ENCODE assay signal across 21 cellular contexts in genomic region chr22:29750559-29750958, GRCh38. TPM values are rescaled to one million over a fixed set of nuclear protein-coding genes. Genes with fewer than 3 reads are reported as not detected.
DNase-seq lines count a peak whose midpoint lies in the region; ATAC-seq and TF ChIP-seq lines count a peak whose summit lies in the region.
"Had no signal": no experiment of that assay in that cellular context is flagged by ENCODE, and none has a peak within 500 bp of the region (broad histone marks: within the 10 kb centered on the region; RNA-seq: fewer than 3 reads in every experiment).

No MANE protein-coding gene starts in this region.

- TF ChIP-seq POLR2A in right lobe of liver (IDR thresholded peaks at IDR 0.05): no peak

- WGBS in right lobe of liver (ENCODE audit: insufficient coverage, low coverage, low lambda C conversion rate, missing lambda C conversion rate): 38% methylated on average over 1 of the region's 1 CpG

- ATAC-seq in activated CD8-positive, alpha-beta T cell treated with anti-CD3 and anti-CD28 coated beads, Interleukin-2, amount 10 ng/mL, durations not matched to agents 7 days and 5 days: no peak
- ATAC-seq in right lobe of liver (peak; percentile 66 to 96 (median 90)), mucosa of descending colon (no peak)
- ATAC-seq: left ventricle myocardium superior had no signal

- no peak for DNase-seq in activated CD4-positive, alpha-beta T cell treated with anti-CD3 and anti-CD28 coated beads, Interleukin-2, amount 10 ng/mL, durations not matched to agents 24 days and 14 days
- DNase-seq in activated CD4-positive, alpha-beta T cell treated with anti-CD3 and anti-CD28 coated beads, Interleukin-2, amount 50 U/mL, for 4 hours: no peak
- DNase-seq in CD8-positive, alpha-beta memory T cell: no peak
- DNase-seq in activated CD8-positive, alpha-beta T cell treated with anti-CD3 and anti-CD28 coated beads, Interleukin-2, amount 10 ng/mL, durations not matched to agents 7 days and 5 days: no peak
- DNase-seq in right lobe of liver (peak; percentile 71 to 90 (median 88)), mucosa of descending colon (no peak), foreskin melanocyte (no peak)
- DNase-seq in central memory CD4-positive, alpha-beta T cell: no peak
- DNase-seq: activated naive CD4-positive, alpha-beta T cell treated with anti-CD3 and anti-CD28 coated beads, Interleukin-2, amount 50 U/mL, for 16 hours; DMS79 treated with DMSO at 0.1 percent for 48 hours; left ventricle myocardium superior; NCI-H1436 treated with DMSO at 0.1 percent for 48 hours; NCI-H2171 treated with DMSO at 0.1 percent for 48 hours; ovary; RPMI8226; sigmoid colon; SW 1271; WERI-Rb-1 had no signal

- H3K9me3 Mint-ChIP-seq in activated CD4-positive, alpha-beta T cell treated with anti-CD3 and anti-CD28 coated beads, Interleukin-2, amount 10 ng/mL, durations not matched to agents 24 days and 14 days: no peaks in the 10 kb centered on the region
- no peaks in the 10 kb centered on the region for H3K9me3 Mint-ChIP-seq in CD8-positive, alpha-beta memory T cell
- no peaks in the 10 kb centered on the region for H3K9me3 Mint-ChIP-seq in activated CD8-positive, alpha-beta T cell treated with anti-CD3 and anti-CD28 coated beads, Interleukin-2, amount 10 ng/mL, durations not matched to agents 7 days and 5 days (ENCODE audit: insufficient read depth)

- peaks cover 9% of the 10 kb centered on the region for H3K36me3 ChIP-seq in CD8-positive, alpha-beta memory T cell (ENCODE audit: insufficient read depth, low read length)
- H3K36me3 ChIP-seq in right lobe of liver: peaks cover 0 to 9% (median 0%) of the 10 kb centered on the region in 4 donors
- H3K36me3 ChIP-seq in mucosa of descending colon (ENCODE audit: low read depth): no peaks in the 10 kb centered on the region
- H3K36me3 ChIP-seq: breast epithelium, ovary had no signal

- H3K4me1 Mint-ChIP-seq in activated CD4-positive, alpha-beta T cell treated with anti-CD3 and anti-CD28 coated beads, Interleukin-2, amount 10 ng/mL, durations not matched to agents 24 days and 14 days: peaks cover 17% of the 10 kb centered on the region
- peaks cover 19 to 26% (median 22%) of the 10 kb centered on the region in 3 donors for H3K4me1 Mint-ChIP-seq in CD8-positive, alpha-beta memory T cell
- H3K4me1 Mint-ChIP-seq in activated CD8-positive, alpha-beta T cell treated with anti-CD3 and anti-CD28 coated beads, Interleukin-2, amount 10 ng/mL, durations not matched to agents 7 days and 5 days (ENCODE audit: low read depth): peaks cover 30% of the 10 kb centered on the region

- no peaks in the 10 kb centered on the region for H3K27me3 Mint-ChIP-seq in activated CD4-positive, alpha-beta T cell treated with anti-CD3 and anti-CD28 coated beads, Interleukin-2, amount 10 ng/mL, durations not matched to agents 24 days and 14 days
- H3K27me3 Mint-ChIP-seq in CD8-positive, alpha-beta memory T cell: no peaks in the 10 kb centered on the region
- no peaks in the 10 kb centered on the region for H3K27me3 Mint-ChIP-seq in activated CD8-positive, alpha-beta T cell treated with anti-CD3 and anti-CD28 coated beads, Interleukin-2, amount 10 ng/mL, durations not matched to agents 7 days and 5 days (ENCODE audit: low read depth)

- H3K36me3 Mint-ChIP-seq in activated CD4-positive, alpha-beta T cell treated with anti-CD3 and anti-CD28 coated beads, Interleukin-2, amount 10 ng/mL, durations not matched to agents 24 days and 14 days (ENCODE audit: low read depth): peaks cover 19% of the 10 kb centered on the region
- peaks cover 5 to 37% (median 5%) of the 10 kb centered on the region in 3 donors for H3K36me3 Mint-ChIP-seq in CD8-positive, alpha-beta memory T cell
- H3K36me3 Mint-ChIP-seq in activated CD8-positive, alpha-beta T cell treated with anti-CD3 and anti-CD28 coated beads, Interleukin-2, amount 10 ng/mL, durations not matched to agents 7 days and 5 days (ENCODE audit: low read depth): peaks cover 6% of the 10 kb centered on the region

- no peak overlapping the region for H3K4me3 ChIP-seq in CD8-positive, alpha-beta memory T cell (ENCODE audit: low read length)
- H3K4me3 ChIP-seq in right lobe of liver (no peak overlapping the region), mucosa of descending colon (no peak overlapping the region)
- H3K4me3 ChIP-seq: breast epithelium, esophagus muscularis mucosa, ovary, sigmoid colon had no signal

- peak overlapping the region; percentile 81 for H3K27ac Mint-ChIP-seq in activated CD4-positive, alpha-beta T cell treated with anti-CD3 and anti-CD28 coated beads, Interleukin-2, amount 10 ng/mL, durations not matched to agents 24 days and 14 days
- peak overlapping the region; percentile 49 to 91 (median 78) for H3K27ac Mint-ChIP-seq in CD8-positive, alpha-beta memory T cell
- peak overlapping the region; percentile 88 for H3K27ac Mint-ChIP-seq in activated CD8-positive, alpha-beta T cell treated with anti-CD3 and anti-CD28 coated beads, Interleukin-2, amount 10 ng/mL, durations not matched to agents 7 days and 5 days

- no peaks in the 10 kb centered on the region for H3K9me3 ChIP-seq in CD8-positive, alpha-beta memory T cell (ENCODE audit: low read length)
- no peaks in the 10 kb centered on the region for H3K9me3 ChIP-seq in right lobe of liver
- H3K9me3 ChIP-seq in mucosa of descending colon: no peaks in the 10 kb centered on the region
- H3K9me3 ChIP-seq: breast epithelium, esophagus muscularis mucosa, ovary, sigmoid colon had no signal

- no peak overlapping the region for H3K27ac ChIP-seq in CD8-positive, alpha-beta memory T cell (ENCODE audit: low read depth, low read length)
- peak overlapping the region in 1 of 3 donors; percentile 12 for H3K27ac ChIP-seq in right lobe of liver
- H3K27ac ChIP-seq: breast epithelium, esophagus muscularis mucosa, ovary, sigmoid colon had no signal

- POLR2A ChIA-PET in CD8-positive, alpha-beta memory T cell (lab: Charles Lee): no interaction called here
- POLR2A ChIA-PET in activated CD8-positive, alpha-beta T cell treated with anti-CD3 and anti-CD28 coated beads, Interleukin-2, amount 10 ng/mL, durations not matched to agents 7 days and 5 days (lab: Charles Lee): interaction anchor here (2.0 kb wide), 1 partner anchor 16 kb away, joined by 8 read pairs; the partner anchor contains the start of genes UQCR10 and ZMAT5

- CTCF ChIA-PET in CD8-positive, alpha-beta memory T cell (lab: Charles Lee): interaction anchor here (0.7 kb wide), 1 partner anchor 10 kb away, joined by 3 read pairs; no protein-coding TSS in a partner anchor
- CTCF ChIA-PET in activated CD8-positive, alpha-beta T cell treated with anti-CD3 and anti-CD28 coated beads, Interleukin-2, amount 10 ng/mL, durations not matched to agents 7 days and 5 days (lab: Charles Lee): interaction anchor here (1.7 kb wide), 1 partner anchor 254 kb away, joined by 7 read pairs; no protein-coding TSS in a partner anchor

- intact Hi-C loops in activated CD4-positive, alpha-beta T cell treated with anti-CD3 and anti-CD28 coated beads, Interleukin-2, amount 10 ng/mL, durations not matched to agents 24 days and 14 days (cut with micrococcal nuclease): no loop called here
- intact Hi-C loops in right lobe of liver (cut with DNase I) (no loop called here), mucosa of descending colon (cut with DNase I, micrococcal nuclease) (no loop called here)

- no peaks in the 10 kb centered on the region for H3K27me3 ChIP-seq in CD8-positive, alpha-beta memory T cell (ENCODE audit: insufficient read depth, low read length, poor library complexity, severe bottlenecking)
- no peaks in the 10 kb centered on the region for H3K27me3 ChIP-seq in right lobe of liver
- H3K27me3 ChIP-seq: breast epithelium, esophagus muscularis mucosa, ovary, sigmoid colon had no signal

- H3K4me3 Mint-ChIP-seq in activated CD4-positive, alpha-beta T cell treated with anti-CD3 and anti-CD28 coated beads, Interleukin-2, amount 10 ng/mL, durations not matched to agents 24 days and 14 days: no peak overlapping the region
- H3K4me3 Mint-ChIP-seq in CD8-positive, alpha-beta memory T cell: no peak overlapping the region
- H3K4me3 Mint-ChIP-seq in activated CD8-positive, alpha-beta T cell treated with anti-CD3 and anti-CD28 coated beads, Interleukin-2, amount 10 ng/mL, durations not matched to agents 7 days and 5 days: no peak overlapping the region

- peaks cover 12% of the 10 kb centered on the region for H3K4me1 ChIP-seq in CD8-positive, alpha-beta memory T cell (ENCODE audit: insufficient read depth, low read length)
- H3K4me1 ChIP-seq in right lobe of liver (peaks cover 0 to 23% (median 0%) of the 10 kb centered on the region in 4 donors), mucosa of descending colon (ENCODE audit: low read depth) (no peaks in the 10 kb centered on the region)
- H3K4me1 ChIP-seq: breast epithelium, esophagus muscularis mucosa, sigmoid colon had no signal

- TF ChIP-seq CTCF in right lobe of liver (IDR thresholded peaks at IDR 0.05) (no peak), mucosa of descending colon (IDR thresholded peaks at IDR 0.05) (no peak)

RNA-seq across cellular contexts. Expression of gene ZMAT5, which starts 16.2 kb away (rescaled TPM):
- total RNA-seq in activated CD4-positive, alpha-beta T cell treated with anti-CD3 and anti-CD28 coated beads, Interleukin-2, amount 10 ng/mL, durations not matched to agents 24 days and 14 days: 24.9 and 26.1 TPM in 2 replicates
- 10 to 100 TPM; 24.7 to 25.2 TPM for total RNA-seq in CD8-positive, alpha-beta memory T cell
- polyA plus RNA-seq in CD8-positive, alpha-beta memory T cell: 46.9 TPM
- total RNA-seq in activated CD8-positive, alpha-beta T cell treated with anti-CD3 and anti-CD28 coated beads, Interleukin-2, amount 10 ng/mL, durations not matched to agents 7 days and 5 days: 10 to 100 TPM; 19.0 to 21.8 TPM
- total RNA-seq in right lobe of liver: 10 to 100 TPM in 5 of 6 experiments, 1 to 10 TPM in 1; 8.9 to 20.5 (median 13.7) TPM
- total RNA-seq in mucosa of descending colon: 10 to 100 TPM; 12.3 to 19.5 (median 16.1) TPM

RNA-seq across cellular contexts. Expression of gene UQCR10, which starts 16.6 kb away (rescaled TPM):
- total RNA-seq in activated CD4-positive, alpha-beta T cell treated with anti-CD3 and anti-CD28 coated beads, Interleukin-2, amount 10 ng/mL, durations not matched to agents 24 days and 14 days: 90.1 and 96.2 TPM in 2 replicates
- 100 to 1,000 TPM; 114 to 121 TPM for total RNA-seq in CD8-positive, alpha-beta memory T cell
- polyA plus RNA-seq in CD8-positive, alpha-beta memory T cell: 307 TPM
- 100 to 1,000 TPM; 102 to 103 TPM for total RNA-seq in activated CD8-positive, alpha-beta T cell treated with anti-CD3 and anti-CD28 coated beads, Interleukin-2, amount 10 ng/mL, durations not matched to agents 7 days and 5 days
- 10 to 100 TPM; 57.4 to 71.6 (median 64.0) TPM for total RNA-seq in right lobe of liver
- 100 to 1,000 TPM; 102 to 178 (median 154) TPM for total RNA-seq in mucosa of descending colon

RNA-seq across cellular contexts. Expression of gene CABP7, which starts 30.8 kb away (rescaled TPM):
- not detected in 2 replicates for total RNA-seq in activated CD4-positive, alpha-beta T cell treated with anti-CD3 and anti-CD28 coated beads, Interleukin-2, amount 10 ng/mL, durations not matched to agents 24 days and 14 days
- under 1 TPM in 1 of 2 experiments, not detected in 1; 0.07 TPM for total RNA-seq in CD8-positive, alpha-beta memory T cell
- polyA plus RNA-seq in CD8-positive, alpha-beta memory T cell: not detected
- total RNA-seq in activated CD8-positive, alpha-beta T cell treated with anti-CD3 and anti-CD28 coated beads, Interleukin-2, amount 10 ng/mL, durations not matched to agents 7 days and 5 days: not detected
- total RNA-seq in right lobe of liver: not detected
- total RNA-seq in mucosa of descending colon: under 1 TPM in 2 of 3 donors, not detected in 1; 0.19 to 0.41 TPM
- total RNA-seq: breast epithelium, glomerular endothelial cell, left ventricle myocardium superior had no signal

Comparison
In these comparisons a context has a peak if more than half of its experiments do, and no peak if none do; other contexts are left out.
1. DNase-seq: peak in right lobe of liver (3 of 3); none in activated CD4-positive, alpha-beta T cell treated with anti-CD3 and anti-CD28 coated beads, Interleukin-2, amount 10 ng/mL, durations not matched to agents 24 days and 14 days (single experiment), activated CD4-positive, alpha-beta T cell treated with anti-CD3 and anti-CD28 coated beads, Interleukin-2, amount 50 U/mL, for 4 hours (0 of 2), CD8-positive, alpha-beta memory T cell (0 of 5), activated CD8-positive, alpha-beta T cell treated with anti-CD3 and anti-CD28 coated beads, Interleukin-2, amount 10 ng/mL, durations not matched to agents 7 days and 5 days (single experiment), mucosa of descending colon (0 of 3), central memory CD4-positive, alpha-beta T cell (single experiment) and foreskin melanocyte (single experiment).
2. ATAC-seq: peak in right lobe of liver (4 of 4); none in activated CD8-positive, alpha-beta T cell treated with anti-CD3 and anti-CD28 coated beads, Interleukin-2, amount 10 ng/mL, durations not matched to agents 7 days and 5 days (single experiment) and mucosa of descending colon (single experiment).
3. Peak in every context shown above with its lines, with median percentiles within 50 percentile points of each other: H3K27ac Mint-ChIP-seq.